Comparison of ENCODE assay signal across 10 cellular contexts in the genomic region with DNA sequence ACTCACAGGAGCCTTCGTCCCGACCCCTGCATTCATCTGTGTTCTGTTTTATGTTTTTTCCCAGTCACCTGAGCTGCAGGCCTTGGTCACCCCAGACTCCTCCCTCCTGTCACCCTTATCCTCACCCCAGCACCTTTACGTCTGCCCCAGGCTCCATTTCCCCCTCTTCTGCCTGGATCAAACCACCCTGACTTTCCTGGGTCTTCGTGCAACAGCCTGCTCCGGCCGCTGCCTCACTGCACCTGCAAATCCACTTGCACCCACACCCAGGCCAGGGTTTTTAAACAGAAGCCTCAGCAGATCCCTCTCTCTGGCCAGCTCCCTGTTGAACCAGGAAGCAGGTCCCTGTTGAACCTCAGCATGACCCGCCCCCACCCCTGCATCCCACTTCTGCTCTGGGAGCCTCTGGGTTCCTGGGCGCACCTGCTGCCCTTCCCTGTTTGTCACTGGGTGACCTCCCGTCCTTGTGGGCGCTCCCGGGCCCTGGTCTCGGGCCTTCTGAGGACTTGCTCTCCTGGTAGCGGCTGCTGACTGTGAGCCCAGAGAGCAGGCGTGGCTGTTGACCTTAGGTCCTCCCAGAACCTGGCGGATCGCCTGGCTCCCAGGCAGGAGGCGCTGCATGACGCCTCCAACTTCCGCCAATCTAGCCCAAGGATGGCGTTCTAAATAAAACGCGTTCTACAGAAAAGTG. TPM values are rescaled to one million over a fixed set of nuclear protein-coding genes. Genes with fewer than 3 reads are reported as not detected.
DNase-seq lines count a peak whose midpoint lies in the region; ATAC-seq and TF ChIP-seq lines count a peak whose summit lies in the region.
"Had no signal": no experiment of that assay in that cellular context is flagged by ENCODE, and none has a peak within 500 bp of the region (broad histone marks: within the 10 kb centered on the region; RNA-seq: fewer than 3 reads in every experiment).

No MANE protein-coding gene starts in this region.

- ATAC-seq in SK-N-SH treated with all-trans-retinoic acid at 6 μM for 48 hours (no peak), left colon (peak; percentile 92), upper lobe of left lung (ENCODE audit: low FRiP score in 2 of 2) (peak; percentile 69 to 93), HG02642 (IDR thresholded peaks at IDR 0.05; ENCODE audit: poor library complexity, unreplicated experiment) (no peak), GM19467 (IDR thresholded peaks at IDR 0.05; ENCODE audit: unreplicated experiment) (no peak)

- H3K9ac ChIP-seq in SK-N-SH, result no peak overlapping the region

- H3F3A ChIP-seq in SK-N-SH (replicated peaks; ENCODE audit: insufficient read depth), result no peaks in the 10 kb centered on the region

- intact Hi-C loops in adrenal gland (cut with DNase I), result loop anchor here in 1 of 2 donors (10.0 kb wide), 1 partner anchor 359 kb away; a partner anchor contains a TSS
- intact Hi-C loops in left colon (cut with DNase I, micrococcal nuclease), result no loop called here

- H3K79me2 ChIP-seq in SK-N-SH (ENCODE audit: insufficient read depth), result no peaks in the 10 kb centered on the region
- no peaks in the 10 kb centered on the region for H3K79me2 ChIP-seq in hepatocyte

- TF ChIP-seq POLR2A in adrenal gland (IDR thresholded peaks at IDR 0.05) (peak in 1 of 2 donors; percentile 17), upper lobe of left lung (IDR thresholded peaks at IDR 0.05) (peak in 1 of 4 donors; percentile 63)

- TF ChIP-seq RAD21 in SK-N-SH (IDR thresholded peaks at IDR 0.05; ENCODE audit: low read length), result no peak

- H3K4me2 ChIP-seq in SK-N-SH, result no peak overlapping the region
- no peak overlapping the region for H3K4me2 ChIP-seq in hepatocyte

- H3K9me2 ChIP-seq in SK-N-SH (no peaks in the 10 kb centered on the region), hepatocyte (replicated peaks; ENCODE audit: insufficient read depth) (no peaks in the 10 kb centered on the region)

- peak; percentile 39 for DNase-seq in SK-N-SH
- peak; percentile 62 to 92 (median 83) for DNase-seq in adrenal gland
- peak; percentile 87 to 93 for DNase-seq in left colon
- peak; percentile 83 to 92 for DNase-seq in upper lobe of left lung
- no peak for DNase-seq in hepatocyte (ENCODE audit: low spot score)
- DNase-seq: activated CD4-positive, alpha-beta memory T cell treated with anti-CD3 and anti-CD28 coated beads, Interleukin-2, amount 10 ng/mL, durations not matched to agents 7 days and 5 days had no signal

- H3K36me3 ChIP-seq in SK-N-SH (replicated peaks in 1 of 2; ENCODE audit: control insufficient read depth in 1 of 2, insufficient read depth in 2 of 2, low read length in 1 of 2) (no peaks in the 10 kb centered on the region), adrenal gland (replicated peaks in 1 of 2) (no peaks in the 10 kb centered on the region), upper lobe of left lung (no peaks in the 10 kb centered on the region), hepatocyte (replicated peaks; ENCODE audit: insufficient read depth, low read depth) (no peaks in the 10 kb centered on the region)

- H3K4me3 ChIP-seq in SK-N-SH (ENCODE audit: low read depth in 2 of 2, low read length in 1 of 2) (no peak overlapping the region), adrenal gland (no peak overlapping the region), upper lobe of left lung (no peak overlapping the region), hepatocyte (no peak overlapping the region)
- H3K4me3 ChIP-seq: skin epidermis had no signal

- POLR2A ChIA-PET in SK-N-SH (lab: Yijun Ruan, JAX), result interaction anchor here (0.5 to 1.5 kb wide), 3 partner anchors 9 to 20 kb away, joined by 3 to 6 read pairs (median 3); no protein-coding TSS in a partner anchor

- TF ChIP-seq CTCF in SK-N-SH (IDR thresholded peaks at IDR 0.05) (no peak), adrenal gland (IDR thresholded peaks at IDR 0.05) (no peak), upper lobe of left lung (IDR thresholded peaks at IDR 0.05) (no peak), hepatocyte (IDR thresholded peaks at IDR 0.05; ENCODE audit: poor library complexity) (no peak)

- CTCF ChIA-PET in SK-N-SH (lab: Yijun Ruan, JAX), result interaction anchor here (1.1 to 2.9 kb wide), 5 partner anchors 12 to 271 kb away, joined by 3 to 9 read pairs (median 3); a partner anchor contains a TSS

- H2AFZ ChIP-seq in SK-N-SH (ENCODE audit: low read depth) (no peak overlapping the region), hepatocyte (no peak overlapping the region)

- H3K27me3 ChIP-seq in SK-N-SH (ENCODE audit: insufficient read depth) (no peaks in the 10 kb centered on the region), adrenal gland (no peaks in the 10 kb centered on the region), upper lobe of left lung (no peaks in the 10 kb centered on the region), hepatocyte (no peaks in the 10 kb centered on the region)

- H3K27ac ChIP-seq in SK-N-SH (ENCODE audit: low read depth in 2 of 2, low read length in 1 of 2) (no peak overlapping the region), adrenal gland (peak overlapping the region in 1 of 5 donors; percentile 11), upper lobe of left lung (peak overlapping the region in 3 of 4 donors; percentile 27 to 59 (median 57)), hepatocyte (no peak overlapping the region)
- H3K27ac ChIP-seq: skin epidermis had no signal

- no peaks in the 10 kb centered on the region for H3K9me3 ChIP-seq in SK-N-SH
- no peaks in the 10 kb centered on the region for H3K9me3 ChIP-seq in adrenal gland (replicated peaks in 1 of 3)
- no peaks in the 10 kb centered on the region for H3K9me3 ChIP-seq in upper lobe of left lung
- no peaks in the 10 kb centered on the region for H3K9me3 ChIP-seq in hepatocyte (ENCODE audit: low read depth)

- WGBS in SK-N-SH (ENCODE audit: low lambda C conversion rate), result 78% methylated on average over 17 of the region's 22 CpGs
- WGBS in adrenal gland, 4 donors, result 55 to 74% (median 64%) methylated on average over 15 to 22 of the region's 22 CpGs
- WGBS in upper lobe of left lung, 2 donors, result 53 to 63% methylated on average over 16 to 22 of the region's 22 CpGs
- 77% methylated on average over 22 of the region's 22 CpGs for WGBS in hepatocyte (ENCODE audit: low lambda C conversion rate, missing lambda C conversion rate)

- no peak for TF ChIP-seq EP300 in SK-N-SH (IDR thresholded peaks at IDR 0.05; ENCODE audit: borderline replicate concordance in 1 of 2, low read depth in 1 of 2, low read length in 1 of 2)
- TF ChIP-seq EP300 in upper lobe of left lung (IDR thresholded peaks at IDR 0.05), result no peak

- no peaks in the 10 kb centered on the region; a peak in 1 of 4 replicates for H3K4me1 ChIP-seq in SK-N-SH (ENCODE audit: control insufficient read depth in 1 of 2, insufficient read depth in 2 of 2, low read depth in 1 of 2, low read length in 1 of 2)
- no peaks in the 10 kb centered on the region for H3K4me1 ChIP-seq in adrenal gland (replicated peaks in 1 of 2)
- peaks cover 0 to 17% (median 11%) of the 10 kb centered on the region in 4 donors for H3K4me1 ChIP-seq in upper lobe of left lung
- H3K4me1 ChIP-seq in hepatocyte (ENCODE audit: insufficient read depth), result no peaks in the 10 kb centered on the region

- no peaks in the 10 kb centered on the region for H4K20me1 ChIP-seq in SK-N-SH (ENCODE audit: insufficient read depth)
- no peaks in the 10 kb centered on the region for H4K20me1 ChIP-seq in hepatocyte (ENCODE audit: insufficient read depth, poor library complexity, severe bottlenecking)

RNA-seq across cellular contexts. Expression of a gene that starts 12.8 kb away (rescaled TPM):
- polyA plus RNA-seq in SK-N-SH (2012; rRNA removed), result 2.3 and 2.7 TPM in 2 replicates
- polyA plus RNA-seq in SK-N-SH (2012; cell fraction: cytosol; rRNA removed), result 1.1 and 2.0 TPM in 2 replicates
- polyA plus RNA-seq in SK-N-SH (2012; cell fraction: nucleus; rRNA removed), result 4.6 and 5.0 TPM in 2 replicates
- 10 to 100 TPM; 14.8 to 30.1 (median 20.7) TPM for total RNA-seq in adrenal gland
- 10 to 100 TPM in 1 of 3 donors, 1 to 10 TPM in 2; 4.4 to 13.4 (median 5.0) TPM for polyA plus RNA-seq in adrenal gland
- 1 to 10 TPM; 1.2 to 1.5 TPM for total RNA-seq in left colon
- 1 to 10 TPM; 1.0 to 5.5 (median 3.4) TPM for total RNA-seq in upper lobe of left lung
- total RNA-seq in hepatocyte, result 1.0 and 1.6 TPM in 2 replicates
- polyA plus RNA-seq in hepatocyte, result 3.8 and 4.0 TPM in 2 replicates

RNA-seq across cellular contexts. Expression of a gene that starts 14.5 kb away (rescaled TPM):
- 34.2 and 34.4 TPM in 2 replicates for polyA plus RNA-seq in SK-N-SH (2012; rRNA removed)
- 8.7 and 14.7 TPM in 2 replicates for polyA plus RNA-seq in SK-N-SH (2012; cell fraction: cytosol; rRNA removed)
- 200 and 287 TPM in 2 replicates for polyA plus RNA-seq in SK-N-SH (2012; cell fraction: nucleus; rRNA removed)
- total RNA-seq in adrenal gland, result 10 to 100 TPM; 35.6 to 87.8 (median 67.5) TPM
- 100 to 1,000 TPM in 2 of 3 donors, 1 to 10 TPM in 1; 5.5 to 168 (median 103) TPM for polyA plus RNA-seq in adrenal gland
- total RNA-seq in left colon, result 10 to 100 TPM; 84.8 to 97.8 TPM
- total RNA-seq in upper lobe of left lung, result 10 to 100 TPM; 29.8 to 99.0 (median 59.2) TPM
- 26.2 and 31.3 TPM in 2 replicates for total RNA-seq in hepatocyte
- polyA plus RNA-seq in hepatocyte, result 20.6 and 29.2 TPM in 2 replicates

RNA-seq across cellular contexts. Expression of a gene that starts 30.8 kb away (rescaled TPM):
- 39.6 and 57.4 TPM in 2 replicates for polyA plus RNA-seq in SK-N-SH (2012; rRNA removed)
- polyA plus RNA-seq in SK-N-SH (2012; cell fraction: cytosol; rRNA removed), result 10.7 and 14.1 TPM in 2 replicates
- polyA plus RNA-seq in SK-N-SH (2012; cell fraction: nucleus; rRNA removed), result 329 and 374 TPM in 2 replicates
- 100 to 1,000 TPM in 3 of 8 donors, 10 to 100 TPM in 5; 34.1 to 110 (median 78.6) TPM for total RNA-seq in adrenal gland
- 100 to 1,000 TPM in 2 of 3 donors, 10 to 100 TPM in 1; 44.4 to 917 (median 477) TPM for polyA plus RNA-seq in adrenal gland
- total RNA-seq in left colon, result 10 to 100 TPM; 66.9 to 72.7 TPM
- total RNA-seq in upper lobe of left lung, result 100 to 1,000 TPM in 2 of 6 donors, 10 to 100 TPM in 4; 42.7 to 294 (median 87.8) TPM
- total RNA-seq in hepatocyte, result 54.9 and 57.4 TPM in 2 replicates
- polyA plus RNA-seq in hepatocyte, result 89.7 and 125 TPM in 2 replicates

RNA-seq across cellular contexts. Expression of a gene that starts 35.2 kb away (rescaled TPM):
- polyA plus RNA-seq in SK-N-SH (2012; rRNA removed) (33.2 and 40.4 TPM in 2 replicates), adrenal gland (10 to 100 TPM in 2 of 3 donors, 1 to 10 TPM in 1; 7.7 to 76.1 (median 28.7) TPM), hepatocyte (64.0 and 80.1 TPM in 2 replicates)
- polyA plus RNA-seq in SK-N-SH (2012; cell fraction: cytosol; rRNA removed), result 5.1 and 6.8 TPM in 2 replicates
- polyA plus RNA-seq in SK-N-SH (2012; cell fraction: nucleus; rRNA removed), result 298 and 342 TPM in 2 replicates
- total RNA-seq in adrenal gland (10 to 100 TPM in 6 of 8 donors, 1 to 10 TPM in 2; 6.2 to 22.9 (median 16.5) TPM), left colon (10 to 100 TPM; 22.6 to 26.6 TPM), upper lobe of left lung (10 to 100 TPM in 5 of 6 donors, 1 to 10 TPM in 1; 7.3 to 54.5 (median 19.4) TPM), hepatocyte (24.8 and 27.5 TPM in 2 replicates)

RNA-seq across cellular contexts. Expression of a gene that starts 50.7 kb away (rescaled TPM):
- polyA plus RNA-seq in SK-N-SH (2012; rRNA removed), result 2.1 and 3.6 TPM in 2 replicates
- polyA plus RNA-seq in SK-N-SH (2012; cell fraction: cytosol; rRNA removed), result 4.5 and 6.4 TPM in 2 replicates
- 0.91 and 1.9 TPM in 2 replicates for polyA plus RNA-seq in SK-N-SH (2012; cell fraction: nucleus; rRNA removed)
- 1 to 10 TPM in 2 of 8 donors, under 1 TPM in 3, not detected in 3; 0.57 to 7.2 (median 0.87) TPM for total RNA-seq in adrenal gland
- polyA plus RNA-seq in adrenal gland, result under 1 TPM in 1 of 3 donors, not detected in 2; 0.81 TPM
- under 1 TPM in 1 of 2 donors, not detected in 1; 0.67 TPM for total RNA-seq in left colon
- total RNA-seq in upper lobe of left lung, result 1 to 10 TPM in 1 of 6 donors, not detected in 5; 3.4 TPM
- total RNA-seq in hepatocyte, result not detected in 2 replicates
- 1.4 and 1.5 TPM in 2 replicates for polyA plus RNA-seq in hepatocyte

Comparison
In these comparisons a context has a peak if more than half of its experiments do, and no peak if none do; other contexts are left out.
1. H3K27ac ChIP-seq: peak in upper lobe of left lung (3 of 4); none in SK-N-SH (0 of 2) and hepatocyte (single experiment).
2. ATAC-seq: peak in left colon (single experiment) and upper lobe of left lung (2 of 2); none in SK-N-SH treated with all-trans-retinoic acid at 6 μM for 48 hours (single experiment), HG02642 (single experiment) and GM19467 (single experiment).